23 cellular contexts compared by ENCODE assay signal in the genomic region with DNA sequence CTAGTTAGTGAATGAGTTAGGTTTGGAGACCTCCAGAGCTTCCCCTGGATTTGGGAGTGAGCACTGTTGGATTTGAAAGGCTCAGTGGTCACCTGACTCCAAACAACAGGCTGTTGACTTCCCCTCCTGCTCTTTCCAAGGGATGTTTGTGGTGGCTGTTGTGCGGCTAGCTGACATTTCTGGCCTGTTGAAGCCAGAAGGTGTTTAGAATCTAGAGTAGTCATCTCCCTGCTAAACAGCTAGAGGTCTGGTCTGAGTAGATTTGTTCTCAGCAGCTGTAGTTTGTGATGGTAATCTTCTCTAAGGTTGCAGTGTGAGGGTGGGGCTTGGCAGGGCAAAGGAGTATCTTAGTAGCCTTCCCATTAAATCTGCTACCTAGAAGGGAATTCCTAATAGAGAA. TPM values are rescaled to one million over a fixed set of nuclear protein-coding genes. Genes with fewer than 3 reads are reported as not detected.
A peak's percentile ranks its signal among the peaks of the same experiment; 100 is the strongest.
DNase-seq lines count a peak whose midpoint lies in the region; ATAC-seq, FAIRE-seq and TF ChIP-seq lines count a peak whose summit lies in the region.
"Had no signal": no experiment of that assay in that cellular context is flagged by ENCODE, and none has a peak within 500 bp of the region (broad histone marks: within the 10 kb centered on the region; RNA-seq: fewer than 3 reads in every experiment).

No MANE protein-coding gene starts in this region.

- H3K18ac ChIP-seq in IMR-90 (ENCODE audit: low read depth, low read length) (no peak overlapping the region), H1 (ENCODE audit: extremely low read depth, low read length) (no peak overlapping the region)

- no peaks in the 10 kb centered on the region for H3K23me2 ChIP-seq in H1 (ENCODE audit: low read depth, low read length)

- H2BK15ac ChIP-seq in IMR-90 (ENCODE audit: low read depth, low read length) (no peak overlapping the region), H1 (ENCODE audit: low read length) (no peak overlapping the region)

- H3K36me3 Mint-ChIP-seq in CD8-positive, alpha-beta T cell: peaks cover 37% of the 10 kb centered on the region
- no peaks in the 10 kb centered on the region for H3K36me3 Mint-ChIP-seq in natural killer cell

- peaks cover 7% of the 10 kb centered on the region for H3K9me3 ChIP-seq in CD8-positive, alpha-beta T cell (ENCODE audit: low read length)
- H3K9me3 ChIP-seq in IMR-90 (ENCODE audit: control insufficient read depth, insufficient read depth, low read length) (no peaks in the 10 kb centered on the region), H1 (ENCODE audit: insufficient read depth in 2 of 2, low read depth in 1 of 2, low read length in 1 of 2) (peaks cover 6% of the 10 kb centered on the region in 2 experiments; a peak in 3 of 4 replicates), mammary epithelial cell (replicated peaks; ENCODE audit: insufficient read depth, low read length) (no peaks in the 10 kb centered on the region)
- H3K9me3 ChIP-seq: testis, vagina had no signal

- H2AFZ ChIP-seq in IMR-90 (replicated peaks; ENCODE audit: low read length, poor library complexity) (no peak overlapping the region), H1 (ENCODE audit: low read length) (no peak overlapping the region), mammary epithelial cell (ENCODE audit: low read depth, low read length) (no peak overlapping the region)

- H3K27ac ChIP-seq in CD8-positive, alpha-beta T cell (ENCODE audit: low read depth, low read length): no peak overlapping the region
- H3K27ac ChIP-seq in IMR-90 (ENCODE audit: insufficient read depth, low read length) (no peak overlapping the region), H1 (ENCODE audit: low read depth, low read length) (no peak overlapping the region), mammary epithelial cell (ENCODE audit: insufficient read depth, low read depth, low read length) (no peak overlapping the region)
- H3K27ac ChIP-seq: C4-2B, testis, vagina had no signal

- H3K4me3 Mint-ChIP-seq in CD8-positive, alpha-beta T cell: no peak overlapping the region
- no peak overlapping the region for H3K4me3 Mint-ChIP-seq in natural killer cell
- H3K4me3 Mint-ChIP-seq: activated naive CD4-positive, alpha-beta T cell treated with anti-CD3 and anti-CD28 coated beads for 36 hours had no signal

- peaks cover 8% of the 10 kb centered on the region for H3K9me3 Mint-ChIP-seq in CD8-positive, alpha-beta T cell
- no peaks in the 10 kb centered on the region for H3K9me3 Mint-ChIP-seq in natural killer cell

- H3K4ac ChIP-seq in IMR-90 (ENCODE audit: low read depth, low read length): peak overlapping the region; percentile 5; the same call in 1 of the 2 replicates
- no peak overlapping the region for H3K4ac ChIP-seq in H1 (replicated peaks; ENCODE audit: insufficient read length, low read depth, low read length)

- H3K27ac Mint-ChIP-seq in CD8-positive, alpha-beta T cell: peak overlapping the region; percentile 65
- peak overlapping the region; percentile 29 to 76 for H3K27ac Mint-ChIP-seq in natural killer cell
- H3K27ac Mint-ChIP-seq: activated naive CD4-positive, alpha-beta T cell treated with anti-CD3 and anti-CD28 coated beads for 36 hours had no signal

- BruUV-seq in IMR-90 (replicated peaks; lab: Mats Ljungman, UMichigan) (no TSS peak), mammary epithelial cell (replicated peaks; lab: Mats Ljungman, UMichigan) (no TSS peak)

- FAIRE-seq in H1 (lab: Jason Lieb, UNC): no peak
- FAIRE-seq: small intestine had no signal

- DNase-seq in CD8-positive, alpha-beta T cell: no peak
- DNase-seq in IMR-90 (no peak), H1 (ENCODE audit: low read depth in 1 of 2, low spot score in 2 of 2) (no peak), natural killer cell (no peak), mammary epithelial cell (no peak)
- DNase-seq: activated CD4-positive, alpha-beta T cell treated with anti-CD3 and anti-CD28 coated beads, Interleukin-2, amount 50 U/mL, for 4 hours; activated naive CD4-positive, alpha-beta T cell treated with anti-CD3 and anti-CD28 coated beads for 36 hours; aorta; caudate nucleus; dermis blood vessel endothelial cell; DMS 273 treated with DMSO at 0.1 percent for 48 hours; glutamatergic neuron; NCI-H1105; NCI-H2029; NCI-H345; NCI-H82; small intestine; T-helper 9 cell; testis had no signal

- in situ Hi-C loops in IMR-90 (cut with MboI; ENCODE audit: low sequenced_read_pairs) (loop anchor here (25.0 kb wide), 1 partner anchor 886 kb away; the partner anchor contains the start of gene NUP205), mammary epithelial cell (cut with MboI; ENCODE audit: low sequenced_read_pairs in 2 of 2) (loop anchor here in 1 of 2 donors (25.0 kb wide), 1 partner anchor 261 kb away; no protein-coding TSS in a partner anchor)

- H3K79me1 ChIP-seq in IMR-90 (ENCODE audit: low read depth in 1 of 2, low read length in 2 of 2): peaks cover 10 to 30% of the 10 kb centered on the region in 2 experiments; a peak in 3 of 4 replicates
- no peaks in the 10 kb centered on the region for H3K79me1 ChIP-seq in H1 (ENCODE audit: low read depth, low read length)

- H4K20me1 ChIP-seq in IMR-90 (ENCODE audit: insufficient read depth, low read length): no peaks in the 10 kb centered on the region
- no peaks in the 10 kb centered on the region for H4K20me1 ChIP-seq in H1 (replicated peaks in 1 of 2; ENCODE audit: control insufficient read depth in 1 of 2, insufficient read depth in 2 of 2, low read length in 2 of 2)
- no peaks in the 10 kb centered on the region for H4K20me1 ChIP-seq in mammary epithelial cell (ENCODE audit: insufficient read depth, low read length)

- H4K5ac ChIP-seq in IMR-90 (ENCODE audit: low read depth, low read length) (0 out of 2 replicates have a peak overlapping the region, but pooled peaks have one; percentile 63), H1 (ENCODE audit: insufficient read length, low read depth, low read length) (peak overlapping the region; percentile 35)

- H2AK5ac ChIP-seq in IMR-90 (ENCODE audit: low read depth, low read length) (no peak overlapping the region), H1 (ENCODE audit: low read depth, low read length) (no peak overlapping the region)

- H3K23ac ChIP-seq in IMR-90 (ENCODE audit: low read depth, low read length) (peak overlapping the region; percentile 28; the same call in 1 of the 2 replicates), H1 (ENCODE audit: insufficient read length) (no peak overlapping the region)

- H2BK20ac ChIP-seq in IMR-90 (ENCODE audit: low read depth, low read length) (no peak overlapping the region), H1 (ENCODE audit: low read length) (no peak overlapping the region)

- TF ChIP-seq POLR2A in IMR-90 (IDR thresholded peaks at IDR 0.05; ENCODE audit: low read depth, low read length) (no peak), H1 (IDR thresholded peaks at IDR 0.05; ENCODE audit: control extremely low read depth in 1 of 2, low read depth in 2 of 2, low read length in 2 of 2) (no peak)

- no peak overlapping the region for H3K9ac ChIP-seq in IMR-90 (ENCODE audit: low read depth, low read length)
- no peak overlapping the region for H3K9ac ChIP-seq in H1 (replicated peaks in 1 of 4; ENCODE audit: extremely low read depth in 1 of 4, low read depth in 3 of 4, low read length in 3 of 4)
- no peak overlapping the region for H3K9ac ChIP-seq in mammary epithelial cell (ENCODE audit: insufficient read depth, low read length)

- H2BK12ac ChIP-seq in H1 (ENCODE audit: low read depth, low read length): no peak overlapping the region

- CTCF ChIA-PET in CD8-positive, alpha-beta T cell (lab: Charles Lee): interaction anchor here (1.2 to 2.6 kb wide), 2 partner anchors 10 to 43 kb away, joined by 4 to 9 read pairs; no protein-coding TSS in a partner anchor
- CTCF ChIA-PET in IMR-90 (lab: Yijun Ruan, JAX): no interaction called here
- CTCF ChIA-PET in H1 (lab: Charles Lee; ENCODE audit: partially characterized antibody): interaction anchor here (0.6 to 1.9 kb wide), 5 partner anchors 13 to 243 kb away, joined by 3 to 5 read pairs (median 3); no protein-coding TSS in a partner anchor
- CTCF ChIA-PET in mammary epithelial cell (lab: Charles Lee; ENCODE audit: low non-redundant PET): no interaction called here

- H3K4me1 ChIP-seq in CD8-positive, alpha-beta T cell (ENCODE audit: insufficient read depth, low read length): no peaks in the 10 kb centered on the region
- H3K4me1 ChIP-seq in IMR-90 (ENCODE audit: control insufficient read depth, insufficient read depth, low read length): peaks cover 7% of the 10 kb centered on the region
- peaks cover 0 to 3% (median 0%) of the 10 kb centered on the region in 4 experiments; a peak in 1 of 7 replicates for H3K4me1 ChIP-seq in H1 (replicated peaks in 1 of 4; ENCODE audit: control insufficient read depth in 3 of 4, insufficient read depth in 4 of 4, low read length in 3 of 4)
- no peaks in the 10 kb centered on the region for H3K4me1 ChIP-seq in mammary epithelial cell (ENCODE audit: insufficient read depth, low read length)

- H3K56ac ChIP-seq in IMR-90 (ENCODE audit: extremely low read depth, insufficient read depth, low read length) (no peak overlapping the region), H1 (replicated peaks; ENCODE audit: insufficient read length, low read depth, low read length) (no peak overlapping the region)

- no peak overlapping the region for H4K8ac ChIP-seq in IMR-90 (ENCODE audit: low read depth in 2 of 2, low read length in 2 of 2)
- no peak overlapping the region for H4K8ac ChIP-seq in H1 (ENCODE audit: extremely low read depth, insufficient read depth, low read length)

- no peak for ATAC-seq in CD8-positive, alpha-beta T cell
- ATAC-seq in IMR-90 (ENCODE audit: low read depth) (peak; percentile 56), natural killer cell (no peak), HG03095 (IDR thresholded peaks at IDR 0.05; ENCODE audit: unreplicated experiment) (no peak), HG03025 (IDR thresholded peaks at IDR 0.05; ENCODE audit: low FRiP score, unreplicated experiment) (no peak)

- H3K14ac ChIP-seq in IMR-90 (replicated peaks; ENCODE audit: low read depth, low read length): 0 out of 2 replicates have a peak overlapping the region, but pooled peaks have one; percentile 1
- H3K14ac ChIP-seq in H1 (ENCODE audit: insufficient read length): no peak overlapping the region

- H2BK120ac ChIP-seq in IMR-90 (ENCODE audit: low read depth, low read length) (no peak overlapping the region), H1 (replicated peaks; ENCODE audit: low read depth, low read length) (no peak overlapping the region)

- TF ChIP-seq EP300 in H1 (IDR thresholded peaks at IDR 0.05; ENCODE audit: borderline replicate concordance in 1 of 2, low read depth in 2 of 2, low read length in 2 of 2): no peak

- POLR2A ChIA-PET in CD8-positive, alpha-beta T cell (lab: Charles Lee): no interaction called here
- POLR2A ChIA-PET in IMR-90 (lab: Charles Lee; ENCODE audit: unreplicated experiment) (no interaction called here), H1 (lab: Charles Lee; ENCODE audit: partially characterized antibody) (interaction anchor here (1.7 kb wide), 1 partner anchor 14 kb away, joined by 5 read pairs; no protein-coding TSS in a partner anchor)

- no peaks in the 10 kb centered on the region for H3K27me3 ChIP-seq in CD8-positive, alpha-beta T cell (ENCODE audit: insufficient read depth, low read length)
- H3K27me3 ChIP-seq in IMR-90 (ENCODE audit: control insufficient read depth, insufficient read depth, low read length) (no peaks in the 10 kb centered on the region), H1 (replicated peaks in 1 of 4; ENCODE audit: control insufficient read depth in 3 of 4, extremely low read depth in 1 of 4, insufficient read depth in 3 of 4, low read length in 3 of 4) (no peaks in the 10 kb centered on the region), mammary epithelial cell (ENCODE audit: insufficient read depth, low read length) (no peaks in the 10 kb centered on the region)
- H3K27me3 ChIP-seq: testis, vagina had no signal

- H3K36me3 ChIP-seq in CD8-positive, alpha-beta T cell (ENCODE audit: insufficient read depth, low read length): peaks cover 12% of the 10 kb centered on the region
- H3K36me3 ChIP-seq in IMR-90 (ENCODE audit: control insufficient read depth, insufficient read depth, low read length) (peaks cover 9% of the 10 kb centered on the region), H1 (ENCODE audit: control insufficient read depth in 2 of 4, insufficient read depth in 4 of 4, low read length in 3 of 4) (peaks cover 0 to 5% (median under 1%) of the 10 kb centered on the region in 4 experiments; a peak in 4 of 8 replicates), mammary epithelial cell (ENCODE audit: insufficient read depth, low read length) (no peaks in the 10 kb centered on the region)

- no CpG with 5 or more reads among the region's 1 CpG for WGBS in IMR-90 (ENCODE audit: extremely low coverage in 2 of 2, insufficient read length in 1 of 2), 2 experiments
- WGBS in H1 (ENCODE audit: extremely low coverage in 1 of 2, insufficient coverage in 1 of 2, insufficient read length in 1 of 2, insufficient replicate concordance in 2 of 2, low coverage in 1 of 2, low lambda C conversion rate in 2 of 2, missing lambda C conversion rate in 1 of 2), 2 experiments: 92% methylated on average over 1 of the region's 1 CpG; no CpG with 5 or more reads in 1 of the 2 experiments
- 100% methylated on average over 1 of the region's 1 CpG for WGBS in mammary epithelial cell (ENCODE audit: low coverage, missing lambda C conversion rate)

- TF ChIP-seq RAD21 in IMR-90 (IDR thresholded peaks at IDR 0.05; ENCODE audit: low read length): no peak
- TF ChIP-seq RAD21 in H1 (IDR thresholded peaks at IDR 0.05 in 1 of 2, conservative IDR thresholded peaks at IDR 0.05 in 1 of 2; ENCODE audit: low read depth in 2 of 2, low read length in 2 of 2): no peak

- dilution Hi-C loops in IMR-90 (cut with HindIII; ENCODE audit: low sequenced_read_pairs, unreplicated experiment) (no loop called here), mammary epithelial cell (cut with HindIII; ENCODE audit: low sequenced_read_pairs) (no loop called here)

- no peak overlapping the region for H3K4me2 ChIP-seq in IMR-90 (ENCODE audit: low read depth, low read length)
- H3K4me2 ChIP-seq in H1 (ENCODE audit: insufficient read depth in 1 of 2, low read depth in 2 of 2, low read length in 2 of 2): no peak overlapping the region; a peak in 1 of 4 replicates
- no peak overlapping the region for H3K4me2 ChIP-seq in mammary epithelial cell (ENCODE audit: insufficient read depth, low read depth, low read length)

- H3K9me1 ChIP-seq in IMR-90 (ENCODE audit: insufficient read depth, low read length): peaks cover 5% of the 10 kb centered on the region; the same call in 1 of the 2 replicates

- H3K79me2 ChIP-seq in H1 (ENCODE audit: control insufficient read depth in 1 of 2, insufficient read depth in 2 of 2, low read length in 2 of 2) (peaks cover 0 to 4% of the 10 kb centered on the region in 2 experiments; a peak in 1 of 4 replicates), mammary epithelial cell (ENCODE audit: insufficient read depth, low read length) (peaks cover 4% of the 10 kb centered on the region)

- H3K4me3 ChIP-seq in CD8-positive, alpha-beta T cell (ENCODE audit: low read depth, low read length): no peak overlapping the region
- no peak overlapping the region for H3K4me3 ChIP-seq in IMR-90 (ENCODE audit: insufficient read depth, low read depth, low read length)
- H3K4me3 ChIP-seq in H1 (ENCODE audit: extremely low read depth in 1 of 4, insufficient read depth in 2 of 4, low read depth in 3 of 4, low read length in 4 of 4): no peak overlapping the region
- no peak overlapping the region for H3K4me3 ChIP-seq in mammary epithelial cell (replicated peaks in 1 of 3; ENCODE audit: insufficient read depth in 1 of 3, low read depth in 2 of 3, low read length in 3 of 3)
- H3K4me3 ChIP-seq: testis, vagina had no signal

- H3K27me3 Mint-ChIP-seq in CD8-positive, alpha-beta T cell (ENCODE audit: low read depth): no peaks in the 10 kb centered on the region
- H3K27me3 Mint-ChIP-seq in natural killer cell (ENCODE audit: low read depth in 2 of 2): no peaks in the 10 kb centered on the region

- peaks cover 23% of the 10 kb centered on the region for H3K4me1 Mint-ChIP-seq in CD8-positive, alpha-beta T cell (ENCODE audit: low read depth)
- peaks cover 24 to 44% of the 10 kb centered on the region in 2 donors for H3K4me1 Mint-ChIP-seq in natural killer cell

- H4K91ac ChIP-seq in IMR-90 (ENCODE audit: insufficient read depth, low read depth, low read length) (peak overlapping the region; percentile 15; the same call in 1 of the 2 replicates), H1 (replicated peaks; ENCODE audit: insufficient read length, low read length) (no peak overlapping the region)

- TF ChIP-seq CTCF in CD8-positive, alpha-beta T cell (IDR thresholded peaks at IDR 0.05): no peak
- TF ChIP-seq CTCF in IMR-90 (conservative IDR thresholded peaks at IDR 0.05; ENCODE audit: low read depth, low read length): no peak
- TF ChIP-seq CTCF in H1 (IDR thresholded peaks at IDR 0.05; ENCODE audit: control extremely low read depth in 1 of 3, insufficient read depth in 1 of 3, low read depth in 1 of 3, low read length in 3 of 3): no peak
- TF ChIP-seq CTCF in natural killer cell (IDR thresholded peaks at IDR 0.05): no peak
- no peak for TF ChIP-seq CTCF in mammary epithelial cell (conservative IDR thresholded peaks at IDR 0.05 in 1 of 2, IDR thresholded peaks at IDR 0.05 in 1 of 2; ENCODE audit: extremely low read depth in 1 of 2, insufficient read depth in 1 of 2, low read depth in 1 of 2, low read length in 2 of 2)

- no peak overlapping the region for H2AK9ac ChIP-seq in IMR-90 (replicated peaks; ENCODE audit: low read depth, low read length, poor library complexity)

- intact Hi-C loops in CD8-positive, alpha-beta T cell (cut with DNase I, micrococcal nuclease): no loop called here
- intact Hi-C loops in IMR-90 (cut with micrococcal nuclease): loop anchor here (10.0 kb wide), 1 partner anchor 242 kb away; no protein-coding TSS in a partner anchor
- intact Hi-C loops in natural killer cell (cut with micrococcal nuclease): no loop called here
- intact Hi-C loops in mammary epithelial cell (cut with micrococcal nuclease): no loop called here

- no peak overlapping the region for H2BK5ac ChIP-seq in IMR-90 (ENCODE audit: low read depth, low read length, poor library complexity, severe bottlenecking)
- H2BK5ac ChIP-seq in H1 (ENCODE audit: low read depth, low read length): no peak overlapping the region

RNA-seq across cellular contexts. Expression of gene BPGM, which starts 30.1 kb away (rescaled TPM):
- total RNA-seq in CD8-positive, alpha-beta T cell: 10 to 100 TPM; 30.3 to 31.4 TPM
- total RNA-seq in IMR-90 (2012; rRNA removed) (18.8 and 32.8 TPM in 2 replicates), natural killer cell (10 to 100 TPM; 30.0 to 39.1 (median 31.4) TPM), mammary epithelial cell (10 to 100 TPM; 21.3 to 55.2 TPM)
- polyA plus RNA-seq in IMR-90 (2012; rRNA removed) (16.8 and 20.0 TPM in 2 replicates), H1 (2011; rRNA removed) (5.6 and 9.7 TPM in 2 replicates), mammary epithelial cell (15.1 TPM)
- polyA plus RNA-seq in IMR-90 (2012; cell fraction: cytosol; rRNA removed): 5.1 and 9.8 TPM in 2 replicates
- 1.6 and 14.7 TPM in 2 replicates for polyA plus RNA-seq in IMR-90 (2012; cell fraction: nucleus; rRNA removed; ENCODE audit: low replicate concordance)
- 15.3 and 17.4 TPM in 2 replicates for total RNA-seq in H1 (2021; fragmentation: NEBNext Ultra II Directional; extraction: Animal tissue kit (Norgen Biotek cat#: 25700))
- polyA plus RNA-seq in H1 (2011; cell fraction: cytosol; rRNA removed): 16.0 TPM
- polyA plus RNA-seq in H1 (2011; cell fraction: nucleus; rRNA removed): 3.0 TPM
- 10.6 to 15.1 TPM (median 12.4 TPM) in 4 replicates for polyA plus RNA-seq in H1 (2012, experiment 1 of 2)
- polyA plus RNA-seq in H1 (2012, experiment 2 of 2): 3.0 TPM
- polyA plus RNA-seq in H1 (2013, experiment 1 of 2): 12.6 TPM
- polyA plus RNA-seq in H1 (2013, experiment 2 of 2): 12.1 TPM
- polyA minus RNA-seq in H1 (2011; rRNA and poly(A)+ RNA removed): 7.5 and 8.9 TPM in 2 replicates
- 3.4 TPM for polyA minus RNA-seq in H1 (2011; cell fraction: cytosol; rRNA and poly(A)+ RNA removed)
- polyA minus RNA-seq in H1 (2011; cell fraction: nucleus; rRNA and poly(A)+ RNA removed): 5.4 TPM
- 5.8 TPM for polyA minus RNA-seq in mammary epithelial cell

Comparison
In these comparisons a context has a peak if more than half of its experiments do, and no peak if none do; other contexts are left out.
1. CTCF ChIA-PET loops: an anchor here in CD8-positive, alpha-beta T cell (1.2 to 2.6 kb wide) and H1 (0.6 to 1.9 kb wide); none called in IMR-90 and mammary epithelial cell.